In the genomic region with DNA sequence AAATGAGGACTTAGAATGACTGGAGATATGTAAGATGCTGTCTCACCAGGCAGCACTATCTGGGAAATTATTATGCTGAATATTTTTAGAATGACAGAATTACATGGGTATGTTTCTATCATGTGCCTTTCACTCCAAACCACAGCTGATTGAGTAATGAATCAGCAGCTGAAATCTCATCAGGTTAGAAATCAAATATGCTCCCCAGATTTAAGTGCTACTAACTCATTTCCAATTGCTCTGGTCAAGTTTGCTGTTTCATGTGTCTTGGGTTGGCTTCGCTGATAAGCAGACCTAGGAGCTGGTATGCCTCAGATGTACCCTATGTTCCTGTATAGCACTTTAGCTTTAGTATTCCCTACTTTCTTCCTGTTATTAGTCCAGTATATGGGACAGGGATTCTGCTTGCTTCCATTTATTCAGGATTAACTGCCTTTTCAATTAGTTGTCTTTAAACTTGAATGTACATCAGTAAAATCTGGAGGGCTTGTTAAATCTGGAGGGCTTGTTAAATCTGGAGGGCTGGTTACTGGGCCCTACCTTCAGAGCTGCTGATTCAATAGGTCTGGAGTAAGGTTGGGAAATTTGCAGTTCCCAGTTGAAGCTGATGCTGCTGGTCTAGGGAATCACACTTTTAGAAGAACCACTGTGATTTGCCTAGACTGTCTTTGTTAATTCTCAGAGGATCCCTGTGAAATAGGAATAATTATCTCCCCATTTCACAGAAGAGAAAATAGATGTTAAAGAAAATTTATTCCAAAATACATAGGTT, we compare ENCODE assay signal across 12 cellular contexts.
DNase-seq lines count a peak whose midpoint lies in the region; ATAC-seq and TF ChIP-seq lines count a peak whose summit lies in the region.
"Had no signal": no experiment of that assay in that cellular context is flagged by ENCODE, and none has a peak within 500 bp of the region (broad histone marks: within the 10 kb centered on the region; RNA-seq: fewer than 3 reads in every experiment).

No MANE protein-coding gene starts in this region.

- no peak for TF ChIP-seq CTCF in omental fat pad (IDR thresholded peaks at IDR 0.05)

- peak; percentile 80 for ATAC-seq in omental fat pad (ENCODE audit: low FRiP score)

- DNase-seq in Ammon's horn (ENCODE audit: low spot score) (peak; percentile 8), NCI-H226 (peak; percentile 95), dermis blood vessel endothelial cell (peak; percentile 68), omental fat pad (ENCODE audit: low spot score) (no peak), DMS153 treated with DMSO at 0.1 percent for 48 hours (lab: John Stamatoyannopoulos, UW; ENCODE audit: unreplicated experiment) (no peak), UCSD-AML1 (lab: John Stamatoyannopoulos, UW; ENCODE audit: unreplicated experiment) (no peak), NCI-H1436 treated with DMSO at 0.1 percent for 48 hours (lab: John Stamatoyannopoulos, UW) (no peak), cortex of kidney (lab: John Stamatoyannopoulos, UW) (no peak)
- DNase-seq: immature natural killer cell, NCI-H187, ovary, WERI-Rb-1 had no signal

Comparison
In these comparisons a context has a peak if more than half of its experiments do, and no peak if none do; other contexts are left out.
1. DNase-seq: peak in Ammon's horn (single experiment), NCI-H226 (single experiment) and dermis blood vessel endothelial cell (single experiment); none in omental fat pad (single experiment), DMS153 treated with DMSO at 0.1 percent for 48 hours (single experiment), UCSD-AML1 (single experiment), NCI-H1436 treated with DMSO at 0.1 percent for 48 hours (single experiment) and cortex of kidney (single experiment).